In the genomic region with DNA sequence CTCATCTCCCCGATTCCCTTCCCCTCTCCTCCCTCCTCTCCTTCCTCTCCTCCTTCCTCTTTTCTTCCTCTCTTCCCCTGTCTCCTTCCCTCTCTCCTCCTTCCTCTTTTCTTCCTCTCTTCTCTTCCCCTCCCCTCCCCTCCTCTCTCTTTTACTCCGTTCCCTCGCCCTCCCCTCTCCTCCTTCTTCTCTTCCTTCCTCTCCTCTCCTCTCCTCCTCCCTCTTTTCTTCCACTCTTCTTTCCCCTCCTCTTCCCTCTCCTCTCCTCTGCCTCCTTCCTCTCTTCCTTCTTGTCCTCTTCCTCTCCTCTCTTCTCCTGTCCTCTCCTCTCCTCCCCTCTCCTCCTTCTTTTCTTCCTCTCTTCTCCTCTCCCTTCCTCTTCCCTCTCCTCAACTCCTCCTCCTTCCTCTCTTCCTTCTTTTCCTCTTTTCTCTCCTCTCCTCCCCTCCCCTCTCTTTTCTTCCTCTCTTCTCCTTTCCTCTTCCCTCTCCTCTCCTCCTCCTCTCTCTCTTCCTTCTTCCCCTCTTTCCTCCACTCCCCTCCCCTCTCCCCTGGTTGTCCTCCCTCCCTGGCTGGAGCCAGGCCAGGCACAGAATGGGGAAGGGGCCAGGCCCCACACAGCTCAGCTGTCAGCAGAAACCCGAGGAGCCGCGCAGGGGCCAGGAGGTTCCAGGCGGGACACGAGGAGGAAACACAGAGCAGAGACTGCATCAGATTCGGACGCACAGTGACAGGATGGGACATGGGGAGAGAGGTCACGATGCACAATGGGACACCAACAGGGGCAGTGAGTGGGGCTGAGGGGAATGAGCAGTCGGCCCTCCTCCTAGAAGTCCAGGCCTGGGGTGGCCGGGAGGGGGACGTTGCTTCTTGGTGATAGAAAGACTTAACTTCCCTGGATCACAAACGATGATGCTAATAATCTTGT, we compare ENCODE assay signal across 23 cellular contexts. TPM values are rescaled to one million over a fixed set of nuclear protein-coding genes. Genes with fewer than 3 reads are reported as not detected.
A peak's percentile ranks its signal among the peaks of the same experiment; 100 is the strongest.
DNase-seq lines count a peak whose midpoint lies in the region; ATAC-seq and TF ChIP-seq lines count a peak whose summit lies in the region.
"Had no signal": no experiment of that assay in that cellular context is flagged by ENCODE, and none has a peak within 500 bp of the region (broad histone marks: within the 10 kb centered on the region; RNA-seq: fewer than 3 reads in every experiment).

No MANE protein-coding gene starts in this region.

- no peak overlapping the region for H3K4me3 Mint-ChIP-seq in MCF 10A (ENCODE audit: unreplicated experiment)
- H3K4me3 Mint-ChIP-seq in activated T-helper 17 cell treated with anti-CD3 and anti-CD28 coated beads, Interleukin-2, amount 50 U/mL, for 72 hours, result no peak overlapping the region
- peak overlapping the region; percentile 46 for H3K4me3 Mint-ChIP-seq in nephron progenitor cell
- H3K4me3 Mint-ChIP-seq in activated CD8-positive, alpha-beta T cell treated with anti-CD3 and anti-CD28 coated beads, Interleukin-2, amount 10 ng/mL, durations not matched to agents 7 days and 5 days, result no peak overlapping the region
- H3K4me3 Mint-ChIP-seq: CD8-positive, alpha-beta T cell had no signal

- no peak overlapping the region for H3K9ac ChIP-seq in mammary epithelial cell (ENCODE audit: insufficient read depth, low read length)
- peak overlapping the region in 2 of 3 donors; percentile 34 to 60 for H3K9ac ChIP-seq in skeletal muscle tissue (ENCODE audit: low read depth in 1 of 3, low read length in 3 of 3)
- H3K9ac ChIP-seq: GM23248 had no signal

- no peaks in the 10 kb centered on the region for H3K36me3 Mint-ChIP-seq in MCF 10A (ENCODE audit: insufficient read depth, unreplicated experiment)
- H3K36me3 Mint-ChIP-seq in activated T-helper 17 cell treated with anti-CD3 and anti-CD28 coated beads, Interleukin-2, amount 50 U/mL, for 72 hours (ENCODE audit: low read depth), result no peaks in the 10 kb centered on the region
- H3K36me3 Mint-ChIP-seq in nephron progenitor cell (ENCODE audit: low read depth), result no peaks in the 10 kb centered on the region
- H3K36me3 Mint-ChIP-seq in activated CD8-positive, alpha-beta T cell treated with anti-CD3 and anti-CD28 coated beads, Interleukin-2, amount 10 ng/mL, durations not matched to agents 7 days and 5 days (ENCODE audit: low read depth), result no peaks in the 10 kb centered on the region
- H3K36me3 Mint-ChIP-seq: CD8-positive, alpha-beta T cell had no signal

- H3K4me1 ChIP-seq in mammary epithelial cell (ENCODE audit: insufficient read depth, low read length) (no peaks in the 10 kb centered on the region), skeletal muscle tissue (ENCODE audit: control insufficient read depth in 3 of 3, insufficient read depth in 3 of 3, low read length in 3 of 3) (peaks cover 38 to 63% (median 43%) of the 10 kb centered on the region in 3 donors)

- H3K9me3 ChIP-seq in mammary epithelial cell (replicated peaks; ENCODE audit: insufficient read depth, low read length) (no peaks in the 10 kb centered on the region), skeletal muscle tissue (ENCODE audit: control insufficient read depth in 3 of 3, low read length in 3 of 3) (no peaks in the 10 kb centered on the region)

- no peak overlapping the region for H2AFZ ChIP-seq in mammary epithelial cell (ENCODE audit: low read depth, low read length)
- H2AFZ ChIP-seq: GM23248 had no signal

- H3K36me3 ChIP-seq in mammary epithelial cell (ENCODE audit: insufficient read depth, low read length), result no peaks in the 10 kb centered on the region
- peaks cover 5 to 25% (median 19%) of the 10 kb centered on the region in 3 donors for H3K36me3 ChIP-seq in skeletal muscle tissue (ENCODE audit: control insufficient read depth in 3 of 3, insufficient read depth in 3 of 3, low read length in 3 of 3)

- in situ Hi-C loops in mammary epithelial cell (cut with MboI; ENCODE audit: low sequenced_read_pairs in 2 of 2), result no loop called here

- no peak for ATAC-seq in activated T-helper 17 cell treated with anti-CD3 and anti-CD28 coated beads, Interleukin-2, amount 50 U/mL, for 72 hours (replicated peaks)
- ATAC-seq in activated CD8-positive, alpha-beta T cell treated with anti-CD3 and anti-CD28 coated beads, Interleukin-2, amount 10 ng/mL, durations not matched to agents 7 days and 5 days, result no peak
- ATAC-seq: CD8-positive, alpha-beta T cell; HCT116; Panc1 had no signal

- TF ChIP-seq CTCF in MCF 10A (IDR thresholded peaks at IDR 0.05; ENCODE audit: unreplicated experiment) (no peak), mammary epithelial cell (conservative IDR thresholded peaks at IDR 0.05 in 1 of 2, IDR thresholded peaks at IDR 0.05 in 1 of 2; ENCODE audit: extremely low read depth in 1 of 2, insufficient read depth in 1 of 2, low read depth in 1 of 2, low read length in 2 of 2) (no peak), nephron progenitor cell (IDR thresholded peaks at IDR 0.05) (no peak)

- H3K27ac ChIP-seq in mammary epithelial cell (ENCODE audit: insufficient read depth, low read depth, low read length), result no peak overlapping the region
- peak overlapping the region; percentile 33 for H3K27ac ChIP-seq in skeletal muscle tissue (ENCODE audit: low read depth, low read length)
- H3K27ac ChIP-seq: GM23248, HL-60 had no signal

- dilution Hi-C loops in mammary epithelial cell (cut with HindIII; ENCODE audit: low sequenced_read_pairs), result no loop called here

- POLR2A ChIA-PET in MCF 10A (lab: Yijun Ruan, JAX), result no interaction called here
- POLR2A ChIA-PET in activated CD8-positive, alpha-beta T cell treated with anti-CD3 and anti-CD28 coated beads, Interleukin-2, amount 10 ng/mL, durations not matched to agents 7 days and 5 days (lab: Charles Lee), result no interaction called here

- H3K9me3 Mint-ChIP-seq in MCF 10A (ENCODE audit: unreplicated experiment) (no peaks in the 10 kb centered on the region), nephron progenitor cell (no peaks in the 10 kb centered on the region)
- no peaks in the 10 kb centered on the region for H3K9me3 Mint-ChIP-seq in activated T-helper 17 cell treated with anti-CD3 and anti-CD28 coated beads, Interleukin-2, amount 50 U/mL, for 72 hours
- no peaks in the 10 kb centered on the region for H3K9me3 Mint-ChIP-seq in activated CD8-positive, alpha-beta T cell treated with anti-CD3 and anti-CD28 coated beads, Interleukin-2, amount 10 ng/mL, durations not matched to agents 7 days and 5 days (ENCODE audit: insufficient read depth)
- H3K9me3 Mint-ChIP-seq: CD8-positive, alpha-beta T cell had no signal

- H3K27me3 Mint-ChIP-seq in MCF 10A (ENCODE audit: insufficient read depth, unreplicated experiment) (no peaks in the 10 kb centered on the region), nephron progenitor cell (ENCODE audit: low read depth, poor library complexity) (no peaks in the 10 kb centered on the region)
- no peaks in the 10 kb centered on the region for H3K27me3 Mint-ChIP-seq in activated T-helper 17 cell treated with anti-CD3 and anti-CD28 coated beads, Interleukin-2, amount 50 U/mL, for 72 hours
- no peaks in the 10 kb centered on the region for H3K27me3 Mint-ChIP-seq in activated CD8-positive, alpha-beta T cell treated with anti-CD3 and anti-CD28 coated beads, Interleukin-2, amount 10 ng/mL, durations not matched to agents 7 days and 5 days (ENCODE audit: low read depth)

- H3K4me1 Mint-ChIP-seq in MCF 10A (ENCODE audit: insufficient read depth, unreplicated experiment) (no peaks in the 10 kb centered on the region), nephron progenitor cell (peaks cover 50% of the 10 kb centered on the region)
- no peaks in the 10 kb centered on the region for H3K4me1 Mint-ChIP-seq in activated T-helper 17 cell treated with anti-CD3 and anti-CD28 coated beads, Interleukin-2, amount 50 U/mL, for 72 hours
- H3K4me1 Mint-ChIP-seq in activated CD8-positive, alpha-beta T cell treated with anti-CD3 and anti-CD28 coated beads, Interleukin-2, amount 10 ng/mL, durations not matched to agents 7 days and 5 days (ENCODE audit: low read depth), result no peaks in the 10 kb centered on the region

- no peak for DNase-seq in MCF 10A (ENCODE audit: unreplicated experiment)
- no peak for DNase-seq in mammary epithelial cell
- peak; percentile 38 for DNase-seq in nephron progenitor cell
- DNase-seq in GM19238 (ENCODE audit: insufficient read length, low spot score), result no peak
- DNase-seq in stimulated activated CD4-positive, alpha-beta T cell treated with anti-CD3 and anti-CD28 coated beads, Interleukin-2, amount 100 ng/mL, for 24 hours, result no peak
- no peak for DNase-seq in activated CD8-positive, alpha-beta T cell treated with anti-CD3 and anti-CD28 coated beads, Interleukin-2, amount 10 ng/mL, durations not matched to agents 7 days and 5 days
- DNase-seq: 8988T; CD8-positive, alpha-beta T cell; DMS79 treated with DMSO at 0.1 percent for 48 hours; GM23248; NCI-H1048; NCI-H146; NCI-H2081 treated with DMSO at 0.1 percent for 48 hours; NCI-H510A treated with DMSO at 0.1 percent for 48 hours; NCI-H82; Right ventricle myocardium superior had no signal

- H4K20me1 ChIP-seq in mammary epithelial cell (ENCODE audit: insufficient read depth, low read length), result no peaks in the 10 kb centered on the region

- CTCF ChIA-PET in MCF 10A (lab: Yijun Ruan, JAX) (interaction anchor here (0.7 to 1.2 kb wide), 3 partner anchors 37 to 881 kb away, joined by 3 to 6 read pairs (median 5); no protein-coding TSS in a partner anchor), mammary epithelial cell (lab: Charles Lee; ENCODE audit: low non-redundant PET) (no interaction called here)
- CTCF ChIA-PET in activated CD8-positive, alpha-beta T cell treated with anti-CD3 and anti-CD28 coated beads, Interleukin-2, amount 10 ng/mL, durations not matched to agents 7 days and 5 days (lab: Charles Lee), result no interaction called here

- no peaks in the 10 kb centered on the region for H3K79me2 ChIP-seq in mammary epithelial cell (ENCODE audit: insufficient read depth, low read length)

- H3K4me2 ChIP-seq in mammary epithelial cell (ENCODE audit: insufficient read depth, low read depth, low read length), result no peak overlapping the region

- H3K4me3 ChIP-seq in mammary epithelial cell (replicated peaks in 1 of 3; ENCODE audit: insufficient read depth in 1 of 3, low read depth in 2 of 3, low read length in 3 of 3) (no peak overlapping the region), skeletal muscle tissue (ENCODE audit: low read length in 3 of 3) (no peak overlapping the region)
- H3K4me3 ChIP-seq: GM23248 had no signal

- intact Hi-C loops in MCF 10A (cut with micrococcal nuclease), result no loop called here
- intact Hi-C loops in mammary epithelial cell (cut with micrococcal nuclease), result no loop called here

- WGBS in mammary epithelial cell (ENCODE audit: low coverage, missing lambda C conversion rate), result 91% methylated on average over 14 of the region's 15 CpGs

- H3K27ac Mint-ChIP-seq in MCF 10A (ENCODE audit: low read depth, unreplicated experiment), result peak overlapping the region; percentile 4
- peak overlapping the region; percentile 43 for H3K27ac Mint-ChIP-seq in activated T-helper 17 cell treated with anti-CD3 and anti-CD28 coated beads, Interleukin-2, amount 50 U/mL, for 72 hours
- H3K27ac Mint-ChIP-seq in nephron progenitor cell, result peak overlapping the region; percentile 92
- no peak overlapping the region for H3K27ac Mint-ChIP-seq in activated CD8-positive, alpha-beta T cell treated with anti-CD3 and anti-CD28 coated beads, Interleukin-2, amount 10 ng/mL, durations not matched to agents 7 days and 5 days
- H3K27ac Mint-ChIP-seq: CD8-positive, alpha-beta T cell had no signal

- H3K27me3 ChIP-seq in mammary epithelial cell (ENCODE audit: insufficient read depth, low read length) (no peaks in the 10 kb centered on the region), skeletal muscle tissue (ENCODE audit: control insufficient read depth in 3 of 3, insufficient read depth in 3 of 3, low read length in 3 of 3) (no peaks in the 10 kb centered on the region)

- no TSS peak for BruUV-seq in MCF 10A (replicated peaks; lab: Mats Ljungman, UMichigan)
- no TSS peak for BruUV-seq in mammary epithelial cell (replicated peaks; lab: Mats Ljungman, UMichigan)

RNA-seq across cellular contexts. Expression of gene CAMK2A, which starts 48.0 kb away (rescaled TPM):
- total RNA-seq in MCF 10A (2022), result not detected in 2 replicates
- total RNA-seq in mammary epithelial cell, result under 1 TPM; 0.33 to 0.45 TPM
- polyA plus RNA-seq in mammary epithelial cell, result 0.09 TPM
- polyA minus RNA-seq in mammary epithelial cell, result not detected
- not detected for total RNA-seq in activated T-helper 17 cell treated with anti-CD3 and anti-CD28 coated beads, Interleukin-2, amount 50 U/mL, for 72 hours
- 45.9 TPM for total RNA-seq in skeletal muscle tissue
- total RNA-seq in activated CD8-positive, alpha-beta T cell treated with anti-CD3 and anti-CD28 coated beads, Interleukin-2, amount 10 ng/mL, durations not matched to agents 7 days and 5 days, result not detected
- polyA plus RNA-seq: GM23248 had no signal

RNA-seq across cellular contexts. Expression of gene SLC6A7, which starts 51.7 kb away (rescaled TPM):
- total RNA-seq in MCF 10A (2022) (not detected in 2 replicates), mammary epithelial cell (not detected), skeletal muscle tissue (not detected)
- polyA plus RNA-seq in mammary epithelial cell, result not detected
- polyA minus RNA-seq in mammary epithelial cell, result not detected
- total RNA-seq in activated T-helper 17 cell treated with anti-CD3 and anti-CD28 coated beads, Interleukin-2, amount 50 U/mL, for 72 hours, result not detected
- total RNA-seq in activated CD8-positive, alpha-beta T cell treated with anti-CD3 and anti-CD28 coated beads, Interleukin-2, amount 10 ng/mL, durations not matched to agents 7 days and 5 days, result not detected
- total RNA-seq: CD8-positive, alpha-beta T cell; G401; GM23248; Right ventricle myocardium superior had no signal
- polyA plus RNA-seq: BJ, GM23248 had no signal

Comparison
In these comparisons a context has a peak if more than half of its experiments do, and no peak if none do; other contexts are left out.
1. RNA of gene CAMK2A, which starts 48.0 kb away (total RNA-seq): 45.9 TPM in skeletal muscle tissue (single experiment); 0.33 to 0.45 TPM in mammary epithelial cell, not detected in MCF 10A, not detected in activated T-helper 17 cell treated with anti-CD3 and anti-CD28 coated beads, Interleukin-2, amount 50 U/mL, for 72 hours and not detected in activated CD8-positive, alpha-beta T cell treated with anti-CD3 and anti-CD28 coated beads, Interleukin-2, amount 10 ng/mL, durations not matched to agents 7 days and 5 days; every median in the first group is over 10 times any median in the second.